22 cellular contexts compared by ENCODE assay signal in genomic region chr11:120192831-120193625, GRCh38. TPM values are rescaled to one million over a fixed set of nuclear protein-coding genes. Genes with fewer than 3 reads are reported as not detected.
"Had no signal": no experiment of that assay in that cellular context is flagged by ENCODE, and none has a peak within 500 bp of the region (broad histone marks: within the 10 kb centered on the region; RNA-seq: fewer than 3 reads in every experiment).

No MANE protein-coding gene starts in this region.

- H3K9ac ChIP-seq: SK-N-SH had no signal

- H3K9me3 Mint-ChIP-seq: activated CD4-positive, alpha-beta memory T cell treated with anti-CD3 and anti-CD28 coated beads, Interleukin-2, amount 10 ng/mL, durations not matched to agents 7 days and 5 days; activated naive CD4-positive, alpha-beta T cell treated with anti-CD3 and anti-CD28 coated beads for 36 hours; activated T-cell treated with anti-CD3 and anti-CD28 coated beads, Interleukin-2, amount 50 U/mL, for 24 hours; activated T-helper 2 cell treated with anti-CD3 and anti-CD28 coated beads, Interferon-gamma antibody, Interleukin-2, Interleukin-4, amounts not matched to agents 10 μg/mL and 5 μg/mL and 100 μg/mL, durations not matched to agents 14 hours and 24 hours and 36 hours; natural killer cell; stimulated activated effector memory CD8-positive, alpha-beta T cell treated with anti-CD3 and anti-CD28 coated beads, Interleukin-12 subunit alpha, Interleukin-12 subunit beta, amount 100 ng/mL, for 72 hours; T-helper 2 cell treated with Interferon-gamma antibody and Interleukin-4, amounts not matched to agents 5 μg/mL and 100 μg/mL, for 36 hours had no signal

- H3K4me3 Mint-ChIP-seq: activated CD4-positive, alpha-beta memory T cell treated with anti-CD3 and anti-CD28 coated beads, Interleukin-2, amount 10 ng/mL, durations not matched to agents 7 days and 5 days; activated CD4-positive, alpha-beta T cell treated with anti-CD3 and anti-CD28 coated beads for 36 hours; activated naive CD4-positive, alpha-beta T cell treated with anti-CD3 and anti-CD28 coated beads for 36 hours; activated T-cell treated with anti-CD3 and anti-CD28 coated beads, Interleukin-2, amount 50 U/mL, for 24 hours; natural killer cell; stimulated activated effector memory CD8-positive, alpha-beta T cell treated with anti-CD3 and anti-CD28 coated beads, Interleukin-12 subunit alpha, Interleukin-12 subunit beta, amount 100 ng/mL, for 72 hours; T-helper 2 cell treated with Interferon-gamma antibody and Interleukin-4, amounts not matched to agents 5 μg/mL and 100 μg/mL, for 36 hours had no signal

- H3K36me3 Mint-ChIP-seq: natural killer cell; stimulated activated effector memory CD8-positive, alpha-beta T cell treated with anti-CD3 and anti-CD28 coated beads, Interleukin-12 subunit alpha, Interleukin-12 subunit beta, amount 100 ng/mL, for 72 hours had no signal

- H3K4me1 Mint-ChIP-seq: activated CD4-positive, alpha-beta memory T cell treated with anti-CD3 and anti-CD28 coated beads, Interleukin-2, amount 10 ng/mL, durations not matched to agents 7 days and 5 days; activated CD4-positive, alpha-beta T cell treated with anti-CD3 and anti-CD28 coated beads for 36 hours; natural killer cell; stimulated activated effector memory CD8-positive, alpha-beta T cell treated with anti-CD3 and anti-CD28 coated beads, Interleukin-12 subunit alpha, Interleukin-12 subunit beta, amount 100 ng/mL, for 72 hours had no signal

- H3K36me3 ChIP-seq: breast epithelium, gastrocnemius medialis, heart left ventricle, thoracic aorta had no signal

- H3K27ac Mint-ChIP-seq: activated CD4-positive, alpha-beta memory T cell treated with anti-CD3 and anti-CD28 coated beads, Interleukin-2, amount 10 ng/mL, durations not matched to agents 7 days and 5 days; activated CD4-positive, alpha-beta T cell treated with anti-CD3 and anti-CD28 coated beads for 36 hours; activated naive CD4-positive, alpha-beta T cell treated with anti-CD3 and anti-CD28 coated beads for 36 hours; activated T-cell treated with anti-CD3 and anti-CD28 coated beads, Interleukin-2, amount 50 U/mL, for 24 hours; activated T-helper 2 cell treated with anti-CD3 and anti-CD28 coated beads, Interferon-gamma antibody, Interleukin-2, Interleukin-4, amounts not matched to agents 10 μg/mL and 5 μg/mL and 100 μg/mL, durations not matched to agents 14 hours and 24 hours and 36 hours; natural killer cell; stimulated activated effector memory CD8-positive, alpha-beta T cell treated with anti-CD3 and anti-CD28 coated beads, Interleukin-12 subunit alpha, Interleukin-12 subunit beta, amount 100 ng/mL, for 72 hours; T-helper 2 cell treated with Interferon-gamma antibody and Interleukin-4, amounts not matched to agents 5 μg/mL and 100 μg/mL, for 36 hours had no signal

- H3K4me3 ChIP-seq: breast epithelium, coronary artery, gastrocnemius medialis, heart left ventricle, psoas muscle, skin epidermis, thoracic aorta had no signal

- H3K4me1 ChIP-seq: breast epithelium, psoas muscle had no signal

- DNase-seq: activated CD4-positive, alpha-beta memory T cell treated with anti-CD3 and anti-CD28 coated beads, Interleukin-2, amount 10 ng/mL, durations not matched to agents 7 days and 5 days; activated CD4-positive, alpha-beta T cell treated with anti-CD3 and anti-CD28 coated beads for 36 hours; activated naive CD4-positive, alpha-beta T cell treated with anti-CD3 and anti-CD28 coated beads for 36 hours; activated T-cell treated with anti-CD3 and anti-CD28 coated beads, Interleukin-2, amount 50 U/mL, for 24 hours; aorta; gastrocnemius medialis; kidney glomerular epithelial cell; mesendoderm; natural killer cell; nucleus accumbens; SK-N-SH; stimulated activated CD4-positive, alpha-beta T cell treated with anti-CD3 and anti-CD28 coated beads, Interleukin-4, amount 100 ng/mL, for 24 hours had no signal

- H3K27me3 ChIP-seq: breast epithelium had no signal

- H3K27ac ChIP-seq: breast epithelium, coronary artery, gastrocnemius medialis, heart left ventricle, psoas muscle, skin epidermis, thoracic aorta had no signal

- H3K9me3 ChIP-seq: breast epithelium, gastrocnemius medialis, heart left ventricle, psoas muscle, SK-N-SH, thoracic aorta had no signal

- ATAC-seq: activated CD4-positive, alpha-beta T cell treated with anti-CD3 and anti-CD28 coated beads for 36 hours; gastrocnemius medialis; heart left ventricle; natural killer cell; psoas muscle; right cardiac atrium; stimulated activated effector memory CD8-positive, alpha-beta T cell treated with anti-CD3 and anti-CD28 coated beads, Interleukin-12 subunit alpha, Interleukin-12 subunit beta, amount 100 ng/mL, for 72 hours had no signal

RNA-seq across cellular contexts. Expression of gene POU2F3, which starts 46.9 kb away (rescaled TPM):
- total RNA-seq: activated CD4-positive, alpha-beta memory T cell treated with anti-CD3 and anti-CD28 coated beads, Interleukin-2, amount 10 ng/mL, durations not matched to agents 7 days and 5 days; activated CD4-positive, alpha-beta T cell treated with anti-CD3 and anti-CD28 coated beads for 36 hours; activated naive CD4-positive, alpha-beta T cell treated with anti-CD3 and anti-CD28 coated beads for 36 hours; activated T-helper 2 cell treated with anti-CD3 and anti-CD28 coated beads, Interferon-gamma antibody, Interleukin-2, Interleukin-4, amounts not matched to agents 10 μg/mL and 5 μg/mL and 100 μg/mL, durations not matched to agents 14 hours and 24 hours and 36 hours; aorta; gastrocnemius medialis; natural killer cell; psoas muscle; thoracic aorta had no signal

RNA-seq across cellular contexts. Expression of gene TRIM29, which starts 55.1 kb away (rescaled TPM):
- total RNA-seq: activated CD4-positive, alpha-beta memory T cell treated with anti-CD3 and anti-CD28 coated beads, Interleukin-2, amount 10 ng/mL, durations not matched to agents 7 days and 5 days; activated CD4-positive, alpha-beta T cell treated with anti-CD3 and anti-CD28 coated beads for 36 hours; activated naive CD4-positive, alpha-beta T cell treated with anti-CD3 and anti-CD28 coated beads for 36 hours; activated T-helper 2 cell treated with anti-CD3 and anti-CD28 coated beads, Interferon-gamma antibody, Interleukin-2, Interleukin-4, amounts not matched to agents 10 μg/mL and 5 μg/mL and 100 μg/mL, durations not matched to agents 14 hours and 24 hours and 36 hours; natural killer cell had no signal
